ENCODE assay signal across 26 cellular contexts in genomic region chr3:172328282-172328681, GRCh38.
"Had no signal": no experiment of that assay in that cellular context is flagged by ENCODE, and none has a peak within 500 bp of the region (broad histone marks: within the 10 kb centered on the region; RNA-seq: fewer than 3 reads in every experiment).

No MANE protein-coding gene starts in this region.

- DNase-seq: activated CD4-positive, alpha-beta memory T cell treated with anti-CD3 and anti-CD28 coated beads for 36 hours; activated CD4-positive, alpha-beta T cell treated with anti-CD3 and anti-CD28 coated beads, Interleukin-2, amount 10 ng/mL, durations not matched to agents 24 days and 14 days; activated CD4-positive, CD25-positive, alpha-beta regulatory T cell treated with anti-CD3 and anti-CD28 coated beads, Interleukin-2, amount 50 U/mL, for 72 hours; activated CD8-positive, alpha-beta memory T cell treated with anti-CD3 and anti-CD28 coated beads, Interleukin-2, amount 50 U/mL, for 48 hours; activated gamma-delta T cell; activated naive CD4-positive, alpha-beta T cell treated with anti-CD3 and anti-CD28 coated beads, Interleukin-2, amount 50 U/mL, for 16 hours; activated naive CD8-positive, alpha-beta T cell treated with anti-CD3 and anti-CD28 coated beads, Interleukin-2, amount 50 U/mL, for 24 hours; activated T-cell treated with anti-CD3 and anti-CD28 coated beads, Interleukin-2, amount 50 U/mL, for 24 hours; amygdala; effector CD8-positive, alpha-beta T cell; gastrocnemius medialis; glutamatergic neuron; islet precursor cell; mammary epithelial cell; naive B cell; posterior cingulate gyrus; right cardiac atrium; stimulated activated CD4-positive, alpha-beta T cell treated with anti-CD3 and anti-CD28 coated beads, Interleukin-2, amount 100 ng/mL, for 48 hours; substantia nigra; T-helper 9 cell; upper lobe of right lung had no signal

- H3K27ac Mint-ChIP-seq: activated CD4-positive, alpha-beta memory T cell treated with anti-CD3 and anti-CD28 coated beads for 36 hours; activated CD4-positive, alpha-beta T cell treated with anti-CD3 and anti-CD28 coated beads, Interleukin-2, amount 10 ng/mL, durations not matched to agents 24 days and 14 days; activated naive CD8-positive, alpha-beta T cell treated with anti-CD3 and anti-CD28 coated beads, Interleukin-2, amount 50 U/mL, for 24 hours; activated T-cell treated with anti-CD3 and anti-CD28 coated beads, Interleukin-2, amount 50 U/mL, for 24 hours; naive B cell; stimulated activated naive CD8-positive, alpha-beta T cell treated with anti-CD3 and anti-CD28 coated beads, Interleukin-15, Interleukin-2, amounts not matched to agents 100 ng/mL and 50 ng/mL, for 24 hours had no signal

- H3K36me3 ChIP-seq: breast epithelium had no signal

- H3K9me3 Mint-ChIP-seq: activated CD4-positive, alpha-beta memory T cell treated with anti-CD3 and anti-CD28 coated beads for 36 hours; activated CD4-positive, alpha-beta T cell treated with anti-CD3 and anti-CD28 coated beads, Interleukin-2, amount 10 ng/mL, durations not matched to agents 24 days and 14 days; activated naive CD8-positive, alpha-beta T cell treated with anti-CD3 and anti-CD28 coated beads, Interleukin-2, amount 50 U/mL, for 24 hours; activated T-cell treated with anti-CD3 and anti-CD28 coated beads, Interleukin-2, amount 50 U/mL, for 24 hours; central memory CD8-positive, alpha-beta T cell; naive B cell; stimulated activated naive CD8-positive, alpha-beta T cell treated with anti-CD3 and anti-CD28 coated beads, Interleukin-15, Interleukin-2, amounts not matched to agents 100 ng/mL and 50 ng/mL, for 24 hours had no signal

- H3K4me3 Mint-ChIP-seq: activated CD4-positive, alpha-beta memory T cell treated with anti-CD3 and anti-CD28 coated beads for 36 hours; activated CD4-positive, alpha-beta T cell treated with anti-CD3 and anti-CD28 coated beads, Interleukin-2, amount 10 ng/mL, durations not matched to agents 24 days and 14 days; activated naive CD8-positive, alpha-beta T cell treated with anti-CD3 and anti-CD28 coated beads, Interleukin-2, amount 50 U/mL, for 24 hours; activated T-cell treated with anti-CD3 and anti-CD28 coated beads, Interleukin-2, amount 50 U/mL, for 24 hours; central memory CD8-positive, alpha-beta T cell; naive B cell; stimulated activated naive CD8-positive, alpha-beta T cell treated with anti-CD3 and anti-CD28 coated beads, Interleukin-15, Interleukin-2, amounts not matched to agents 100 ng/mL and 50 ng/mL, for 24 hours had no signal

- H3K4me1 ChIP-seq: breast epithelium, upper lobe of right lung had no signal

- H3K4me1 Mint-ChIP-seq: central memory CD8-positive, alpha-beta T cell; naive B cell had no signal

- H3K27me3 ChIP-seq: breast epithelium, gastrocnemius medialis, upper lobe of right lung had no signal

- FAIRE-seq: TTC549 had no signal

- H3K4me3 ChIP-seq: breast epithelium, gastrocnemius medialis, upper lobe of right lung had no signal

- H3K9me3 ChIP-seq: breast epithelium, gastrocnemius medialis, upper lobe of right lung had no signal

- ATAC-seq: activated naive CD8-positive, alpha-beta T cell treated with anti-CD3 and anti-CD28 coated beads, Interleukin-2, amount 50 U/mL, for 24 hours; gastrocnemius medialis; right cardiac atrium; upper lobe of right lung had no signal

- H3K27ac ChIP-seq: gastrocnemius medialis, upper lobe of right lung, VCaP had no signal

- H3K27me3 Mint-ChIP-seq: activated CD4-positive, alpha-beta memory T cell treated with anti-CD3 and anti-CD28 coated beads for 36 hours; activated CD4-positive, alpha-beta T cell treated with anti-CD3 and anti-CD28 coated beads, Interleukin-2, amount 10 ng/mL, durations not matched to agents 24 days and 14 days; activated naive CD8-positive, alpha-beta T cell treated with anti-CD3 and anti-CD28 coated beads, Interleukin-2, amount 50 U/mL, for 24 hours; activated T-cell treated with anti-CD3 and anti-CD28 coated beads, Interleukin-2, amount 50 U/mL, for 24 hours; central memory CD8-positive, alpha-beta T cell; naive B cell; stimulated activated naive CD8-positive, alpha-beta T cell treated with anti-CD3 and anti-CD28 coated beads, Interleukin-15, Interleukin-2, amounts not matched to agents 100 ng/mL and 50 ng/mL, for 24 hours had no signal
